In the genomic region with DNA sequence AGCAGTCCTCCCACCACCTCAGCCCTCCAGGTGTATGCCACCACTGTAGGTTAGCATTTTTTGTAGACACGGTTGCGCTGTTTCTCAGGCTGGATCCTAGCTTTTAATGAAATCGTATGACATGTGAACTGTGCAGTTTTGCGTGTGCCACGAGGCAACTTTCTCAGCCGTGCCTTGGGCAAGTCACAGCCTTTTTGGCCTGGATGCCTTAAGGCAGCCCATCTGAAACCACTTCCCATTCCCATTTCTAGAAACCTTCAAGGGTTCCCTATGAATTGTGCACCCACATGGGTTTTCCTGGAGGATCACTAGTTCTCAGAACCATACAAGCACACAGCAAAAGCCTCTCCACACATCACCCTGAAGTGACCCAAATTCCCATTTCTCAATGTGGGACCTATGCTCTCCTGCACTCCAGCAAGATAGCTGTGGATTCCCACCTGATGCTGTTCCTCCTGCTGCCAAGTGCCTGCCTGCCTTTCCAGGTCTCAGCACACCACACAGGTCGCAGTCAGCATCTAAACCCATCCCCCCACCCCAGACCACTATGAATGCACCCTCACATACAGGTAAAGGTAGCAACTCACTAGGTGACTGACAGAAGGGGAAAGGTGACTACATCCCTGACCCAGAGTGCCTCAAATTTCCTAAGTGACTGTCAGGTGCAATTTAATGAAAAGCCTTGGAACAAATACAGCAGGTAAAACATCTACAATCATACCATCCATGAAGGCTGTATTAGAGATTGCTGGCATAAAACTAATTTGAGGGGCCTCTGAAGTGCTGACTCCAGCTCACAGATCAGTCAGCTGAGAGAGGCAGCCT, we compare ENCODE assay signal across 10 cellular contexts. TPM values are rescaled to one million over a fixed set of nuclear protein-coding genes. Genes with fewer than 3 reads are reported as not detected.
DNase-seq lines count a peak whose midpoint lies in the region; ATAC-seq, FAIRE-seq and TF ChIP-seq lines count a peak whose summit lies in the region.
"Had no signal": no experiment of that assay in that cellular context is flagged by ENCODE, and none has a peak within 500 bp of the region (broad histone marks: within the 10 kb centered on the region; RNA-seq: fewer than 3 reads in every experiment).

No MANE protein-coding gene starts in this region.

- CTCF ChIA-PET in H1 (lab: Charles Lee; ENCODE audit: partially characterized antibody): interaction anchor here (0.6 to 4.9 kb wide), 35 partner anchors 8 to 435 kb away, joined by 3 to 26 read pairs (median 4); a partner anchor contains a TSS

- no peak for TF ChIP-seq EP300 in H1 (IDR thresholded peaks at IDR 0.05; ENCODE audit: borderline replicate concordance in 1 of 2, low read depth in 2 of 2, low read length in 2 of 2)

- H2BK5ac ChIP-seq in H1 (ENCODE audit: low read depth, low read length): 0 out of 2 replicates have a peak overlapping the region, but pooled peaks have one; percentile 12

- H3K18ac ChIP-seq in H1 (ENCODE audit: extremely low read depth, low read length): no peak overlapping the region

- no peak for ATAC-seq in GM19455 (IDR thresholded peaks at IDR 0.05; ENCODE audit: unreplicated experiment)
- ATAC-seq in HG03095 (IDR thresholded peaks at IDR 0.05; ENCODE audit: unreplicated experiment): no peak
- ATAC-seq in HG03135 (IDR thresholded peaks at IDR 0.05; ENCODE audit: unreplicated experiment): no peak

- 75% methylated on average over 7 of the region's 7 CpGs; no CpG with 5 or more reads in 1 of the 2 experiments for WGBS in H1 (ENCODE audit: extremely low coverage in 1 of 2, insufficient coverage in 1 of 2, insufficient read length in 1 of 2, insufficient replicate concordance in 2 of 2, low coverage in 1 of 2, low lambda C conversion rate in 2 of 2, missing lambda C conversion rate in 1 of 2), 2 experiments

- intact Hi-C loops in tibial artery (cut with DNase I; ENCODE audit: low total_unique reads): loop anchor here (10.0 kb wide), 1 partner anchor 435 kb away; no protein-coding TSS in a partner anchor

- H2BK20ac ChIP-seq in H1 (ENCODE audit: low read length): no peak overlapping the region

- no peak overlapping the region for H4K91ac ChIP-seq in H1 (replicated peaks; ENCODE audit: insufficient read length, low read length)

- H3K4me3 Mint-ChIP-seq in activated T-cell treated with anti-CD3 and anti-CD28 coated beads, Interleukin-2, amount 50 U/mL, for 24 hours: no peak overlapping the region

- no peak for FAIRE-seq in H1 (lab: Jason Lieb, UNC)
- FAIRE-seq: colon, D721Med had no signal

- H3K4me2 ChIP-seq in OCI-LY3 (ENCODE audit: low read length) (no peak overlapping the region), H1 (ENCODE audit: insufficient read depth in 1 of 2, low read depth in 2 of 2, low read length in 2 of 2) (peak overlapping the region; percentile 8 to 51; a peak in 1 of 4 replicates)

- no peak overlapping the region for H2BK120ac ChIP-seq in H1 (replicated peaks; ENCODE audit: low read depth, low read length)

- no peak overlapping the region for H3K4ac ChIP-seq in H1 (replicated peaks; ENCODE audit: insufficient read length, low read depth, low read length)

- H3K27me3 ChIP-seq in OCI-LY3 (ENCODE audit: low read depth, low read length): no peaks in the 10 kb centered on the region
- H3K27me3 ChIP-seq in H1 (replicated peaks in 1 of 4; ENCODE audit: control insufficient read depth in 3 of 4, extremely low read depth in 1 of 4, insufficient read depth in 3 of 4, low read length in 3 of 4): no peaks in the 10 kb centered on the region
- H3K27me3 ChIP-seq in tibial artery: no peaks in the 10 kb centered on the region

- H3K79me2 ChIP-seq in OCI-LY3 (ENCODE audit: low read length): peaks cover 2% of the 10 kb centered on the region
- H3K79me2 ChIP-seq in H1 (ENCODE audit: control insufficient read depth in 1 of 2, insufficient read depth in 2 of 2, low read length in 2 of 2): no peaks in the 10 kb centered on the region

- H3K4me1 ChIP-seq in OCI-LY3 (ENCODE audit: low read length) (no peaks in the 10 kb centered on the region), H1 (replicated peaks in 1 of 4; ENCODE audit: control insufficient read depth in 3 of 4, insufficient read depth in 4 of 4, low read length in 3 of 4) (peaks cover 10 to 23% (median 16%) of the 10 kb centered on the region in 4 experiments), tibial artery (peaks cover 0 to 37% (median 33%) of the 10 kb centered on the region in 4 donors)

- no peak overlapping the region for H4K5ac ChIP-seq in H1 (ENCODE audit: insufficient read length, low read depth, low read length)

- no peak overlapping the region for H3K23ac ChIP-seq in H1 (ENCODE audit: insufficient read length)

- no peaks in the 10 kb centered on the region for H3K9me3 Mint-ChIP-seq in activated T-cell treated with anti-CD3 and anti-CD28 coated beads, Interleukin-2, amount 50 U/mL, for 24 hours

- peak overlapping the region; percentile 58 for H3K27ac Mint-ChIP-seq in activated T-cell treated with anti-CD3 and anti-CD28 coated beads, Interleukin-2, amount 50 U/mL, for 24 hours

- POLR2A ChIA-PET in H1 (lab: Charles Lee; ENCODE audit: partially characterized antibody): interaction anchor here (0.6 to 3.5 kb wide), 27 partner anchors 8 to 435 kb away, joined by 3 to 30 read pairs (median 4); a partner anchor contains a TSS

- H2AK5ac ChIP-seq in H1 (ENCODE audit: low read depth, low read length): no peak overlapping the region; the same call in 1 of the 2 replicates

- no peak overlapping the region; the same call in 1 of the 2 replicates for H2BK12ac ChIP-seq in H1 (ENCODE audit: low read depth, low read length)

- H3K36me3 ChIP-seq in OCI-LY3 (replicated peaks; ENCODE audit: low read depth, low read length): peaks cover 41% of the 10 kb centered on the region
- H3K36me3 ChIP-seq in H1 (ENCODE audit: control insufficient read depth in 2 of 4, insufficient read depth in 4 of 4, low read length in 3 of 4): peaks cover 13 to 40% (median 31%) of the 10 kb centered on the region in 4 experiments
- H3K36me3 ChIP-seq in tibial artery: peaks cover 34 to 41% (median 36%) of the 10 kb centered on the region in 3 donors

- peaks cover 51% of the 10 kb centered on the region for H4K20me1 ChIP-seq in OCI-LY3 (ENCODE audit: insufficient read depth, low read length)
- peaks cover 3 to 14% of the 10 kb centered on the region in 2 experiments for H4K20me1 ChIP-seq in H1 (replicated peaks in 1 of 2; ENCODE audit: control insufficient read depth in 1 of 2, insufficient read depth in 2 of 2, low read length in 2 of 2)

- 0 out of 2 replicates have a peak overlapping the region, but pooled peaks have one; percentile 12 for H3K27ac ChIP-seq in OCI-LY3 (ENCODE audit: low read length)
- no peak overlapping the region; the same call in 1 of the 2 replicates for H3K27ac ChIP-seq in H1 (ENCODE audit: low read depth, low read length)
- H3K27ac ChIP-seq in tibial artery: peak overlapping the region; percentile 61 to 67

- no peak overlapping the region for H3K14ac ChIP-seq in H1 (ENCODE audit: insufficient read length)

- H3K23me2 ChIP-seq in H1 (ENCODE audit: low read depth, low read length): no peaks in the 10 kb centered on the region

- H2BK15ac ChIP-seq in H1 (ENCODE audit: low read length): no peak overlapping the region

- H3K4me1 Mint-ChIP-seq in activated T-cell treated with anti-CD3 and anti-CD28 coated beads, Interleukin-2, amount 50 U/mL, for 24 hours (ENCODE audit: low read depth): peaks cover 26% of the 10 kb centered on the region

- no peak overlapping the region; the same call in 1 of the 2 replicates for H4K8ac ChIP-seq in H1 (ENCODE audit: extremely low read depth, insufficient read depth, low read length)

- DNase-seq in activated T-cell treated with anti-CD3 and anti-CD28 coated beads, Interleukin-2, amount 50 U/mL, for 24 hours: no peak
- DNase-seq in activated T-cell treated with anti-CD3 and anti-CD28 coated beads, Interleukin-2, amount 50 U/mL, for 48 hours: no peak
- DNase-seq in H1 (ENCODE audit: low read depth in 1 of 2, low spot score in 2 of 2): peak in 1 of 2 experiments; percentile 60
- DNase-seq in tibial artery: no peak

- H3K9me3 ChIP-seq in OCI-LY3 (ENCODE audit: insufficient read depth, low read length) (no peaks in the 10 kb centered on the region), H1 (ENCODE audit: insufficient read depth in 2 of 2, low read depth in 1 of 2, low read length in 1 of 2) (no peaks in the 10 kb centered on the region), tibial artery (no peaks in the 10 kb centered on the region)

- H3K4me3 ChIP-seq in OCI-LY3 (ENCODE audit: low read length) (no peak overlapping the region), H1 (ENCODE audit: extremely low read depth in 1 of 4, insufficient read depth in 2 of 4, low read depth in 3 of 4, low read length in 4 of 4) (no peak overlapping the region), tibial artery (no peak overlapping the region)

- H3K56ac ChIP-seq in H1 (replicated peaks; ENCODE audit: insufficient read length, low read depth, low read length): no peak overlapping the region

- TF ChIP-seq POLR2A in H1 (IDR thresholded peaks at IDR 0.05; ENCODE audit: control extremely low read depth in 1 of 2, low read depth in 2 of 2, low read length in 2 of 2): peak in 1 of 2 experiments; percentile 52; a peak in 1 of 3 replicates

- H2AFZ ChIP-seq in OCI-LY3 (ENCODE audit: low read depth, low read length): no peak overlapping the region
- H2AFZ ChIP-seq in H1 (ENCODE audit: low read length): no peak overlapping the region

- no peaks in the 10 kb centered on the region for H3K27me3 Mint-ChIP-seq in activated T-cell treated with anti-CD3 and anti-CD28 coated beads, Interleukin-2, amount 50 U/mL, for 24 hours

- H3K9ac ChIP-seq in OCI-LY3 (ENCODE audit: low read length): no peak overlapping the region
- H3K9ac ChIP-seq in H1 (replicated peaks in 1 of 4; ENCODE audit: extremely low read depth in 1 of 4, low read depth in 3 of 4, low read length in 3 of 4): peak overlapping the region in 1 of 4 experiments; percentile 23; a peak in 1 of 7 replicates

- no peaks in the 10 kb centered on the region; the same call in 1 of the 2 replicates for H3K79me1 ChIP-seq in H1 (ENCODE audit: low read depth, low read length)

- TF ChIP-seq CTCF in OCI-LY3 (IDR thresholded peaks at IDR 0.05; ENCODE audit: low read depth, low read length): no peak
- TF ChIP-seq CTCF in H1 (IDR thresholded peaks at IDR 0.05; ENCODE audit: control extremely low read depth in 1 of 3, insufficient read depth in 1 of 3, low read depth in 1 of 3, low read length in 3 of 3): no peak
- no peak for TF ChIP-seq CTCF in tibial artery (IDR thresholded peaks at IDR 0.05)

- TF ChIP-seq RAD21 in H1 (IDR thresholded peaks at IDR 0.05 in 1 of 2, conservative IDR thresholded peaks at IDR 0.05 in 1 of 2; ENCODE audit: low read depth in 2 of 2, low read length in 2 of 2): no peak

- H3K36me3 Mint-ChIP-seq in activated T-cell treated with anti-CD3 and anti-CD28 coated beads, Interleukin-2, amount 50 U/mL, for 24 hours (ENCODE audit: low read depth): peaks cover 52% of the 10 kb centered on the region

RNA-seq across cellular contexts. Expression of a gene that starts 28.8 kb away (rescaled TPM):
- 181 and 194 TPM in 2 replicates for total RNA-seq in H1 (2021; fragmentation: NEBNext Ultra II Directional; extraction: Animal tissue kit (Norgen Biotek cat#: 25700))
- polyA plus RNA-seq in H1 (2011; rRNA removed): 140 and 155 TPM in 2 replicates
- 179 TPM for polyA plus RNA-seq in H1 (2011; cell fraction: cytosol; rRNA removed)
- 236 TPM for polyA plus RNA-seq in H1 (2011; cell fraction: nucleus; rRNA removed)
- polyA plus RNA-seq in H1 (2012, experiment 1 of 2): 129 to 235 TPM (median 148 TPM) in 4 replicates
- 34.5 TPM for polyA plus RNA-seq in H1 (2012, experiment 2 of 2)
- 213 TPM for polyA plus RNA-seq in H1 (2013, experiment 1 of 2)
- 198 TPM for polyA plus RNA-seq in H1 (2013, experiment 2 of 2)
- 163 and 196 TPM in 2 replicates for polyA minus RNA-seq in H1 (2011; rRNA and poly(A)+ RNA removed)
- 156 TPM for polyA minus RNA-seq in H1 (2011; cell fraction: cytosol; rRNA and poly(A)+ RNA removed)
- 471 TPM for polyA minus RNA-seq in H1 (2011; cell fraction: nucleus; rRNA and poly(A)+ RNA removed)

RNA-seq across cellular contexts. Expression of a gene that starts 29.0 kb away (rescaled TPM):
- total RNA-seq in H1 (2021; fragmentation: NEBNext Ultra II Directional; extraction: Animal tissue kit (Norgen Biotek cat#: 25700)): 56.3 and 59.0 TPM in 2 replicates
- polyA plus RNA-seq in H1 (2011; rRNA removed): 13.7 and 27.7 TPM in 2 replicates
- 26.3 TPM for polyA plus RNA-seq in H1 (2011; cell fraction: cytosol; rRNA removed)
- 10.6 TPM for polyA plus RNA-seq in H1 (2011; cell fraction: nucleus; rRNA removed)
- polyA plus RNA-seq in H1 (2012, experiment 1 of 2): 41.6 to 71.7 TPM (median 46.4 TPM) in 4 replicates
- polyA plus RNA-seq in H1 (2012, experiment 2 of 2): 8.8 TPM
- polyA plus RNA-seq in H1 (2013, experiment 1 of 2): 34.4 TPM
- 35.2 TPM for polyA plus RNA-seq in H1 (2013, experiment 2 of 2)
- polyA minus RNA-seq in H1 (2011; rRNA and poly(A)+ RNA removed): 29.0 and 31.2 TPM in 2 replicates
- 36.3 TPM for polyA minus RNA-seq in H1 (2011; cell fraction: cytosol; rRNA and poly(A)+ RNA removed)
- 31.8 TPM for polyA minus RNA-seq in H1 (2011; cell fraction: nucleus; rRNA and poly(A)+ RNA removed)
